11 cellular contexts compared by ENCODE assay signal in the genomic region with DNA sequence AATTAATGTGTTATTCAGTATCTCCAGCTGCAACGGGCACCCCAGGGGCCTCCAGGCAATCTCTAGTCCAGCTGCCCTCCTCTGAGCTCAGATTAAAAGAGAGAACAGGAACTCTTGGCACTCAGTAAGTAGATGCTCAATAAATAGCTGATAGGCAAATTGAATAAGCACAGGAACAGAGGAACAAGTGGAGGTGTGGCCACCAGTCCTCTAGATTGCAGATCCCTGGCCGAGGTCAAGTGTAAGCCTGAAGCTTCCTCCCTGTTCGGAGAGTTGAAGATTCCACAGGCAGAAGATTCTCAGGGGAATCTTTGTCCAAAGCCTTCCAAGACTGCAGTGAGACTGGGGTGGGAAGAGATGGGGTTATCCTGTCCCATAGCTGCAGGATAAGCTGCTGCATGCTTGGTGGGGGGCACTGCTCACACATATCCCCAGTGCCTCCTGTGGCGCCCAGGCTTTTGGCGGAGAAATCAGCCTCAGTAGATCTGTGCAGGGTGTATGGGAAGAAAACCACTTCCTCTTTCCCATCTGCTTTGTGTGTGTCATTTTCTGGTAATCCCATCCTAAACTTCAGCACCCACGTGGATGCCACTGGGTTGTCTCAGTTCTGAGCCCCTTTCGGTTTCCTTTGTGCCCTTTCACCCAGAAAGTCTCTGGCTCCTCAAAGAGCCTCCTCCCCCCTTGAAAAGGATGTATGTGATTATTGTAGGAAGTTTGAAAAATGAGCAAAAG. TPM values are rescaled to one million over a fixed set of nuclear protein-coding genes. Genes with fewer than 3 reads are reported as not detected.
A peak's percentile ranks its signal among the peaks of the same experiment; 100 is the strongest.
DNase-seq lines count a peak whose midpoint lies in the region; ATAC-seq and TF ChIP-seq lines count a peak whose summit lies in the region.
"Had no signal": no experiment of that assay in that cellular context is flagged by ENCODE, and none has a peak within 500 bp of the region (broad histone marks: within the 10 kb centered on the region; RNA-seq: fewer than 3 reads in every experiment).

No MANE protein-coding gene starts in this region.

- DNase-seq in NOMO-1 (lab: John Stamatoyannopoulos, UW; ENCODE audit: unreplicated experiment in 2 of 2) (peak; percentile 55 to 78), sciatic nerve (ENCODE audit: low spot score) (no peak), HPDE6-E6E7 (ENCODE audit: extremely low spot score) (no peak), vagina (ENCODE audit: extremely low spot score in 2 of 2) (no peak)
- no peak for DNase-seq in activated naive CD8-positive, alpha-beta T cell treated with anti-CD3 and anti-CD28 coated beads, Interleukin-2, amount 10 ng/mL, durations not matched to agents 7 days and 5 days

- no peak for TF ChIP-seq CTCF in vagina (IDR thresholded peaks at IDR 0.05)

- H3K27me3 ChIP-seq in vagina, result no peaks in the 10 kb centered on the region

- no peak overlapping the region for H3K4me3 ChIP-seq in vagina
- H3K4me3 ChIP-seq: suprapubic skin had no signal

- H3K4me3 Mint-ChIP-seq in activated naive CD8-positive, alpha-beta T cell treated with anti-CD3 and anti-CD28 coated beads, Interleukin-2, amount 10 ng/mL, durations not matched to agents 7 days and 5 days, result peak overlapping the region; percentile 65
- H3K4me3 Mint-ChIP-seq: WTC11 had no signal

- peak overlapping the region; percentile 66 for H3K27ac Mint-ChIP-seq in activated naive CD8-positive, alpha-beta T cell treated with anti-CD3 and anti-CD28 coated beads, Interleukin-2, amount 10 ng/mL, durations not matched to agents 7 days and 5 days
- H3K27ac Mint-ChIP-seq: WTC11 had no signal

- peaks cover 15% of the 10 kb centered on the region for H3K9me3 Mint-ChIP-seq in activated naive CD8-positive, alpha-beta T cell treated with anti-CD3 and anti-CD28 coated beads, Interleukin-2, amount 10 ng/mL, durations not matched to agents 7 days and 5 days

- no peaks in the 10 kb centered on the region for H3K9me3 ChIP-seq in vagina
- H3K9me3 ChIP-seq: suprapubic skin had no signal

- POLR2A ChIA-PET in activated naive CD8-positive, alpha-beta T cell treated with anti-CD3 and anti-CD28 coated beads, Interleukin-2, amount 10 ng/mL, durations not matched to agents 7 days and 5 days (lab: Charles Lee), result interaction anchor here (1.4 kb wide), 1 partner anchor 14 kb away, joined by 4 read pairs; no protein-coding TSS in a partner anchor

- intact Hi-C loops in sciatic nerve (cut with DNase I), result no loop called here
- intact Hi-C loops in vagina (cut with DNase I), result no loop called here

- H3K27ac ChIP-seq in vagina, result no peak overlapping the region
- H3K27ac ChIP-seq: suprapubic skin had no signal

- peaks cover 36% of the 10 kb centered on the region for H3K4me1 Mint-ChIP-seq in activated naive CD8-positive, alpha-beta T cell treated with anti-CD3 and anti-CD28 coated beads, Interleukin-2, amount 10 ng/mL, durations not matched to agents 7 days and 5 days

- no peaks in the 10 kb centered on the region for H3K36me3 ChIP-seq in vagina
- H3K36me3 ChIP-seq: suprapubic skin had no signal

- no peak for TF ChIP-seq POLR2A in vagina (IDR thresholded peaks at IDR 0.05)

- H3K4me1 ChIP-seq in vagina, result no peaks in the 10 kb centered on the region
- H3K4me1 ChIP-seq: suprapubic skin had no signal

- peaks cover 28% of the 10 kb centered on the region for H3K36me3 Mint-ChIP-seq in activated naive CD8-positive, alpha-beta T cell treated with anti-CD3 and anti-CD28 coated beads, Interleukin-2, amount 10 ng/mL, durations not matched to agents 7 days and 5 days

- peaks cover 5% of the 10 kb centered on the region for H3K27me3 Mint-ChIP-seq in activated naive CD8-positive, alpha-beta T cell treated with anti-CD3 and anti-CD28 coated beads, Interleukin-2, amount 10 ng/mL, durations not matched to agents 7 days and 5 days

- peak; percentile 54 for ATAC-seq in GM19452 (IDR thresholded peaks at IDR 0.05; ENCODE audit: unreplicated experiment)
- ATAC-seq in activated naive CD8-positive, alpha-beta T cell treated with anti-CD3 and anti-CD28 coated beads, Interleukin-2, amount 10 ng/mL, durations not matched to agents 7 days and 5 days (ENCODE audit: low read depth), result peak; percentile 73
- peak; percentile 85 for ATAC-seq in sciatic nerve
- no peak for ATAC-seq in HG02973 (IDR thresholded peaks at IDR 0.05; ENCODE audit: unreplicated experiment)
- ATAC-seq in HG02588 (IDR thresholded peaks at IDR 0.05; ENCODE audit: unreplicated experiment), result no peak
- ATAC-seq: WTC11 had no signal

RNA-seq across cellular contexts. Expression of gene CD300A, which starts 12.1 kb away (rescaled TPM):
- total RNA-seq in activated naive CD8-positive, alpha-beta T cell treated with anti-CD3 and anti-CD28 coated beads, Interleukin-2, amount 10 ng/mL, durations not matched to agents 7 days and 5 days, result 10 to 100 TPM; 10.6 to 12.7 TPM
- total RNA-seq in sciatic nerve (13.0 TPM), vagina (4.2 TPM)

RNA-seq across cellular contexts. Expression of gene GPRC5C, which starts 46.6 kb away (rescaled TPM):
- total RNA-seq in activated naive CD8-positive, alpha-beta T cell treated with anti-CD3 and anti-CD28 coated beads, Interleukin-2, amount 10 ng/mL, durations not matched to agents 7 days and 5 days, result not detected
- total RNA-seq in sciatic nerve (62.9 TPM), vagina (27.5 TPM)

RNA-seq across cellular contexts. Expression of gene CD300LB, which starts 52.7 kb away (rescaled TPM):
- not detected for total RNA-seq in activated naive CD8-positive, alpha-beta T cell treated with anti-CD3 and anti-CD28 coated beads, Interleukin-2, amount 10 ng/mL, durations not matched to agents 7 days and 5 days
- 1.2 TPM for total RNA-seq in sciatic nerve
- 0.25 TPM for total RNA-seq in vagina
- total RNA-seq: renal cortical epithelial cell, suprapubic skin, WTC11 had no signal

Comparison
In these comparisons a context has a peak if more than half of its experiments do, and no peak if none do; other contexts are left out.
1. ATAC-seq: peak in GM19452 (single experiment), activated naive CD8-positive, alpha-beta T cell treated with anti-CD3 and anti-CD28 coated beads, Interleukin-2, amount 10 ng/mL, durations not matched to agents 7 days and 5 days (single experiment) and sciatic nerve (single experiment); none in HG02973 (single experiment) and HG02588 (single experiment).
2. DNase-seq: peak in NOMO-1 (2 of 2); none in activated naive CD8-positive, alpha-beta T cell treated with anti-CD3 and anti-CD28 coated beads, Interleukin-2, amount 10 ng/mL, durations not matched to agents 7 days and 5 days (single experiment), sciatic nerve (single experiment), HPDE6-E6E7 (single experiment) and vagina (0 of 2).
3. RNA of gene GPRC5C, which starts 46.6 kb away (total RNA-seq): 62.9 TPM in sciatic nerve (single experiment) and 27.5 TPM in vagina (single experiment); not detected in activated naive CD8-positive, alpha-beta T cell treated with anti-CD3 and anti-CD28 coated beads, Interleukin-2, amount 10 ng/mL, durations not matched to agents 7 days and 5 days; every median in the first group is over 10 times any median in the second.